ENCODE assay signal across 8 cellular contexts in genomic region chr4:130336585-130337217, GRCh38.
DNase-seq lines count a peak whose midpoint lies in the region; ATAC-seq, FAIRE-seq and TF ChIP-seq lines count a peak whose summit lies in the region.

No MANE protein-coding gene starts in this region.

- DNase-seq in AG04450 (ENCODE audit: low read depth, low spot score) (no peak), RPMI8226 (peak; percentile 18), keratinocyte (ENCODE audit: low read depth, low spot score) (no peak), T-helper 2 cell (no peak), caudate nucleus (lab: John Stamatoyannopoulos, UW) (no peak), COLO668 (lab: John Stamatoyannopoulos, UW; ENCODE audit: unreplicated experiment) (no peak)

- no peaks in the 10 kb centered on the region for H3K27me3 ChIP-seq in AG04450 (ENCODE audit: control insufficient read depth, insufficient read depth, low read length)
- H3K27me3 ChIP-seq in keratinocyte (ENCODE audit: control insufficient read depth, extremely low read depth, insufficient read depth, low read length), result no peaks in the 10 kb centered on the region

- H3K79me2 ChIP-seq in keratinocyte (ENCODE audit: control insufficient read depth, insufficient read depth, low read length), result no peaks in the 10 kb centered on the region

- H2AFZ ChIP-seq in keratinocyte (ENCODE audit: control insufficient read depth, low read length), result no peak overlapping the region

- FAIRE-seq in keratinocyte (lab: Jason Lieb, UNC), result no peak

- TF ChIP-seq CTCF in AG04450 (IDR thresholded peaks at IDR 0.05; ENCODE audit: low read depth, low read length) (peak; percentile 65), keratinocyte (optimal IDR thresholded peaks at IDR 0.05 in 1 of 3, IDR thresholded peaks at IDR 0.05 in 1 of 3, conservative IDR thresholded peaks at IDR 0.05 in 1 of 3; ENCODE audit: extremely low read depth in 1 of 3, insufficient read depth in 2 of 3, low read length in 3 of 3) (peak in 2 of 3 experiments; percentile 52 to 55)

- CTCF ChIA-PET in AG04450 (lab: Charles Lee), result interaction anchor here (0.6 to 2.0 kb wide), 8 partner anchors 9 to 701 kb away, joined by 3 to 10 read pairs (median 4); no protein-coding TSS in a partner anchor

- no peaks in the 10 kb centered on the region for H3K9me1 ChIP-seq in keratinocyte (ENCODE audit: control insufficient read depth, extremely low read depth, insufficient read depth, low read length)

- POLR2A ChIA-PET in AG04450 (lab: Yijun Ruan, JAX), result no interaction called here

- ATAC-seq in GM18867 (IDR thresholded peaks at IDR 0.05; ENCODE audit: unreplicated experiment), result peak; percentile 89
- ATAC-seq in HG03060 (IDR thresholded peaks at IDR 0.05; ENCODE audit: low read depth, unreplicated experiment), result peak; percentile 90

- no peaks in the 10 kb centered on the region for H3K9me3 ChIP-seq in AG04450 (ENCODE audit: control insufficient read depth, insufficient read depth, low read length)
- no peaks in the 10 kb centered on the region for H3K9me3 ChIP-seq in keratinocyte (ENCODE audit: control insufficient read depth, low read depth, low read length)

- no peaks in the 10 kb centered on the region for H4K20me1 ChIP-seq in keratinocyte (ENCODE audit: control insufficient read depth, extremely low read depth, insufficient read depth, low read length)

- H3K27ac ChIP-seq in AG04450 (ENCODE audit: low read depth, low read length) (no peak overlapping the region), keratinocyte (ENCODE audit: control insufficient read depth, insufficient read depth, low read length) (no peak overlapping the region), caudate nucleus (ENCODE audit: low read depth, low read length) (no peak overlapping the region)

- H3K36me3 ChIP-seq in keratinocyte (ENCODE audit: control insufficient read depth in 2 of 2, extremely low read depth in 1 of 2, insufficient read depth in 2 of 2, low read length in 2 of 2), result no peaks in the 10 kb centered on the region

- H3K4me2 ChIP-seq in keratinocyte (ENCODE audit: control insufficient read depth, extremely low read depth, insufficient read depth, low read depth, low read length), result no peak overlapping the region

- no peaks in the 10 kb centered on the region for H3K4me1 ChIP-seq in keratinocyte (ENCODE audit: control insufficient read depth, extremely low read depth, insufficient read depth, low read length)

- no peak overlapping the region for H3K4me3 ChIP-seq in AG04450 (ENCODE audit: low read depth, low read length)
- H3K4me3 ChIP-seq in keratinocyte (ENCODE audit: control insufficient read depth in 2 of 3, extremely low read depth in 1 of 3, insufficient read depth in 2 of 3, low read depth in 1 of 3, low read length in 3 of 3), result no peak overlapping the region

- H3K9ac ChIP-seq in keratinocyte (ENCODE audit: control insufficient read depth, extremely low read depth, insufficient read depth, low read length), result no peak overlapping the region

- dilution Hi-C loops in keratinocyte (cut with MboI; ENCODE audit: extremely low pct_ligation_motif_present, low sequenced_read_pairs), result no loop called here
